In genomic region chr2:236691799-236692167, GRCh38 we compare ENCODE assay signal across 22 cellular contexts.
A peak's percentile ranks its signal among the peaks of the same experiment; 100 is the strongest.
DNase-seq lines count a peak whose midpoint lies in the region; ATAC-seq and TF ChIP-seq lines count a peak whose summit lies in the region.
"Had no signal": no experiment of that assay in that cellular context is flagged by ENCODE, and none has a peak within 500 bp of the region (broad histone marks: within the 10 kb centered on the region; RNA-seq: fewer than 3 reads in every experiment).

No MANE protein-coding gene starts in this region.

- H3K36me3 ChIP-seq in BLaER1 (no peaks in the 10 kb centered on the region), HEK293 (ENCODE audit: control insufficient read depth in 2 of 2, insufficient read depth in 1 of 2, low read length in 2 of 2) (no peaks in the 10 kb centered on the region), SJCRH30 (no peaks in the 10 kb centered on the region)
- H3K36me3 ChIP-seq: neutrophil, thoracic aorta had no signal

- CTCF ChIA-PET in HEK293 (lab: Yijun Ruan, JAX), result no interaction called here

- H3K27me3 ChIP-seq in BLaER1 (no peaks in the 10 kb centered on the region), SJCRH30 (no peaks in the 10 kb centered on the region)
- H3K27me3 ChIP-seq: body of pancreas had no signal

- H3K4me1 ChIP-seq in BLaER1 (peaks cover 59% of the 10 kb centered on the region), HEK293 (ENCODE audit: control insufficient read depth, insufficient read depth, low read length) (peaks cover 5% of the 10 kb centered on the region; the same call in 1 of the 2 replicates), SJCRH30 (peaks cover 39% of the 10 kb centered on the region)
- H3K4me1 ChIP-seq: body of pancreas had no signal

- peak overlapping the region; percentile 82 for H3K4me2 ChIP-seq in BLaER1

- H3K4me3 ChIP-seq in BLaER1 (no peak overlapping the region), HEK293 (ENCODE audit: low read depth, low read length) (no peak overlapping the region), SJCRH30 (no peak overlapping the region)
- H3K4me3 ChIP-seq: body of pancreas, coronary artery, thoracic aorta had no signal

- H4K20me1 ChIP-seq in BLaER1, result no peaks in the 10 kb centered on the region

- H3K9ac ChIP-seq in BLaER1, result no peak overlapping the region

- H3K27ac ChIP-seq in BLaER1, result no peak overlapping the region
- H3K27ac ChIP-seq in HEK293 (ENCODE audit: extremely low read depth, low read depth, low read length), result no peak overlapping the region
- H3K27ac ChIP-seq in SJCRH30, result peak overlapping the region; percentile 49
- H3K27ac ChIP-seq: body of pancreas, coronary artery, neutrophil, thoracic aorta had no signal

- DNase-seq in SJCRH30 (peak; percentile 85 to 87), glomerular visceral epithelial cell (ENCODE audit: extremely low spot score) (peak; percentile 25), cerebellar cortex (ENCODE audit: low spot score) (no peak), NCI-H1436 treated with DMSO at 0.1 percent for 48 hours (lab: John Stamatoyannopoulos, UW) (no peak), medulla oblongata (ENCODE audit: extremely low spot score) (no peak)
- DNase-seq: activated CD4-positive, alpha-beta T cell treated with anti-CD3 and anti-CD28 coated beads, Interleukin-2, amount 10 ng/mL, durations not matched to agents 24 days and 14 days; activated CD8-positive, alpha-beta memory T cell treated with anti-CD3 and anti-CD28 coated beads, Interleukin-2, amount 10 ng/mL, durations not matched to agents 7 days and 5 days; activated naive CD8-positive, alpha-beta T cell treated with anti-CD3 and anti-CD28 coated beads for 36 hours; body of pancreas; CD4-positive, alpha-beta T cell; DMS79; left ventricle myocardium superior; NCI-H1694 treated with DMSO at 0.1 percent for 48 hours; small intestine; stimulated activated naive CD4-positive, alpha-beta T cell had no signal

- POLR2A ChIA-PET in HEK293 (lab: Yijun Ruan, JAX), result no interaction called here

- ATAC-seq in HG02623 (IDR thresholded peaks at IDR 0.05; ENCODE audit: unreplicated experiment), result no peak
- ATAC-seq: activated CD8-positive, alpha-beta memory T cell treated with anti-CD3 and anti-CD28 coated beads, Interleukin-2, amount 10 ng/mL, durations not matched to agents 7 days and 5 days; body of pancreas; HCT116; left ventricle myocardium superior had no signal

- TF ChIP-seq CTCF in HEK293 (tag by site-specific recombination; IDR thresholded peaks at IDR 0.05), result no peak

- no peaks in the 10 kb centered on the region for H3K9me3 ChIP-seq in BLaER1
- H3K9me3 ChIP-seq in HEK293 (ENCODE audit: control insufficient read depth, insufficient read depth, low read depth, low read length), result no peaks in the 10 kb centered on the region
- no peaks in the 10 kb centered on the region for H3K9me3 ChIP-seq in SJCRH30 (replicated peaks)
- H3K9me3 ChIP-seq: body of pancreas, neutrophil, thoracic aorta had no signal

TF ChIP-seq in HEK293, 187 proteins besides CTCF, POLR2A, EP300 and RAD21:
- TF ChIP-seq ZNF280C (tag by site-specific recombination; IDR thresholded peaks at IDR 0.05) (no peak), ZIC2 (tag by site-specific recombination; IDR thresholded peaks at IDR 0.05) (peak; percentile 97), GLIS1 (tag by site-specific recombination; IDR thresholded peaks at IDR 0.05) (peak; percentile 77)

Comparison
In these comparisons a context has a peak if more than half of its experiments do, and no peak if none do; other contexts are left out.
1. DNase-seq: peak in SJCRH30 (2 of 2) and glomerular visceral epithelial cell (single experiment); none in cerebellar cortex (single experiment), NCI-H1436 treated with DMSO at 0.1 percent for 48 hours (single experiment) and medulla oblongata (single experiment).